ENCODE assay signal across 17 cellular contexts in genomic region chr5:143183989-143184388, GRCh38.
DNase-seq lines count a peak whose midpoint lies in the region; ATAC-seq and TF ChIP-seq lines count a peak whose summit lies in the region.
"Had no signal": no experiment of that assay in that cellular context is flagged by ENCODE, and none has a peak within 500 bp of the region (broad histone marks: within the 10 kb centered on the region; RNA-seq: fewer than 3 reads in every experiment).

No MANE protein-coding gene starts in this region.

- H3K4me1 Mint-ChIP-seq in effector memory CD8-positive, alpha-beta T cell (ENCODE audit: low read depth in 2 of 2), result peaks cover 41 to 60% of the 10 kb centered on the region in 2 donors
- peaks cover 32 to 46% of the 10 kb centered on the region in 2 donors for H3K4me1 Mint-ChIP-seq in stimulated activated naive B cell treated with anti-CD40 and anti-IgM and Interleukin-4, amounts not matched to agents 10 μg/mL and 1 μg/mL and 100 μg/mL, for 72 hours

- H3K9me3 ChIP-seq in OCI-LY1 (ENCODE audit: low read length), result no peaks in the 10 kb centered on the region
- H3K9me3 ChIP-seq: Caco-2, esophagus squamous epithelium, right atrium auricular region had no signal

- no peak overlapping the region for H3K4me3 ChIP-seq in OCI-LY1 (ENCODE audit: low read depth, low read length, poor library complexity, severe bottlenecking)
- H3K4me3 ChIP-seq: cardiac muscle cell, esophagus squamous epithelium, right atrium auricular region had no signal

- H3K36me3 Mint-ChIP-seq in activated naive CD4-positive, alpha-beta T cell treated with anti-CD3 and anti-CD28 coated beads, Interleukin-2, amount 50 U/mL, for 72 hours, result peaks cover 15 to 29% of the 10 kb centered on the region in 2 donors
- H3K36me3 Mint-ChIP-seq in effector memory CD8-positive, alpha-beta T cell (ENCODE audit: insufficient read depth), result peaks cover 4% of the 10 kb centered on the region
- H3K36me3 Mint-ChIP-seq in stimulated activated naive B cell treated with anti-CD40 and anti-IgM and Interleukin-4, amounts not matched to agents 10 μg/mL and 1 μg/mL and 100 μg/mL, for 72 hours, result peaks cover 8 to 16% of the 10 kb centered on the region in 2 donors

- no peaks in the 10 kb centered on the region for H3K79me2 ChIP-seq in OCI-LY1 (ENCODE audit: insufficient read depth, low read length)

- no peak for ATAC-seq in activated naive CD4-positive, alpha-beta T cell treated with anti-CD3 and anti-CD28 coated beads, Interleukin-2, amount 50 U/mL, for 72 hours
- ATAC-seq in effector memory CD8-positive, alpha-beta T cell (replicated peaks), result no peak
- ATAC-seq in stimulated activated naive B cell treated with anti-CD40 and anti-IgM and Interleukin-4, amounts not matched to agents 10 μg/mL and 1 μg/mL and 100 μg/mL, for 72 hours (replicated peaks), result no peak
- ATAC-seq in GM21528 (IDR thresholded peaks at IDR 0.05; ENCODE audit: low FRiP score, unreplicated experiment), result no peak
- ATAC-seq: HCT116 had no signal

- H2AFZ ChIP-seq in OCI-LY1 (ENCODE audit: low read length), result no peak overlapping the region

- no peaks in the 10 kb centered on the region for H3K9me2 ChIP-seq in OCI-LY1 (ENCODE audit: low read depth, low read length)

- no peak overlapping the region for H3K4me2 ChIP-seq in OCI-LY1 (ENCODE audit: low read length)

- peaks cover 0 to 19% of the 10 kb centered on the region in 2 donors for H3K9me3 Mint-ChIP-seq in activated naive CD4-positive, alpha-beta T cell treated with anti-CD3 and anti-CD28 coated beads, Interleukin-2, amount 50 U/mL, for 72 hours
- no peaks in the 10 kb centered on the region for H3K9me3 Mint-ChIP-seq in effector memory CD8-positive, alpha-beta T cell
- H3K9me3 Mint-ChIP-seq in stimulated activated naive B cell treated with anti-CD40 and anti-IgM and Interleukin-4, amounts not matched to agents 10 μg/mL and 1 μg/mL and 100 μg/mL, for 72 hours, result peaks cover 8% of the 10 kb centered on the region in 2 donors

- DNase-seq in activated naive CD4-positive, alpha-beta T cell treated with anti-CD3 and anti-CD28 coated beads, Interleukin-2, amount 50 U/mL, for 72 hours (ENCODE audit: low spot score in 2 of 2), result no peak
- no peak for DNase-seq in activated naive CD4-positive, alpha-beta T cell treated with Interleukin-2 at 50 U/mL for 16 hours
- DNase-seq in effector memory CD8-positive, alpha-beta T cell, result no peak
- DNase-seq in stimulated activated naive B cell treated with anti-CD40 and anti-IgM and Interleukin-4, amounts not matched to agents 10 μg/mL and 1 μg/mL and 100 μg/mL, for 72 hours, result no peak
- DNase-seq in NK-92 treated with Interleukin-12 subunit alpha and Interleukin-12 subunit beta, amount 100 ng/mL, for 24 hours (lab: John Stamatoyannopoulos, UW), result no peak
- DNase-seq: activated CD4-positive, alpha-beta T cell treated with anti-CD3 and anti-CD28 coated beads for 1 hour; Caco-2; esophagus squamous epithelium; NCI-H2081; NCI-H510A; SHP77 treated with DMSO at 0.1 percent for 48 hours; T1000 had no signal

- H3K4me1 ChIP-seq in OCI-LY1 (ENCODE audit: insufficient read depth, low read length, severe bottlenecking), result peaks cover 30% of the 10 kb centered on the region
- H3K4me1 ChIP-seq: Caco-2 had no signal

- no peak for TF ChIP-seq CTCF in OCI-LY1 (IDR thresholded peaks at IDR 0.05; ENCODE audit: low read length)

- H3K27ac Mint-ChIP-seq in activated naive CD4-positive, alpha-beta T cell treated with anti-CD3 and anti-CD28 coated beads, Interleukin-2, amount 50 U/mL, for 72 hours, result peak overlapping the region; percentile 57 to 73
- peak overlapping the region; percentile 58 to 67 for H3K27ac Mint-ChIP-seq in effector memory CD8-positive, alpha-beta T cell
- H3K27ac Mint-ChIP-seq in stimulated activated naive B cell treated with anti-CD40 and anti-IgM and Interleukin-4, amounts not matched to agents 10 μg/mL and 1 μg/mL and 100 μg/mL, for 72 hours, result peak overlapping the region; percentile 87

- H3K27ac ChIP-seq in OCI-LY1 (ENCODE audit: low read depth, low read length, poor library complexity, severe bottlenecking), result peak overlapping the region; percentile 42
- H3K27ac ChIP-seq: cardiac muscle cell, right atrium auricular region had no signal

- H3K36me3 ChIP-seq in OCI-LY1 (ENCODE audit: insufficient read depth, low read length), result no peaks in the 10 kb centered on the region
- H3K36me3 ChIP-seq: cardiac muscle cell, esophagus squamous epithelium, right atrium auricular region had no signal

- no peak overlapping the region for H3K9ac ChIP-seq in OCI-LY1 (ENCODE audit: low read length)

- H3K4me3 Mint-ChIP-seq in effector memory CD8-positive, alpha-beta T cell, result peak overlapping the region in 1 of 2 donors; percentile 42
- H3K4me3 Mint-ChIP-seq in stimulated activated naive B cell treated with anti-CD40 and anti-IgM and Interleukin-4, amounts not matched to agents 10 μg/mL and 1 μg/mL and 100 μg/mL, for 72 hours, result no peak overlapping the region

- no peaks in the 10 kb centered on the region for H3K27me3 Mint-ChIP-seq in effector memory CD8-positive, alpha-beta T cell
- peaks cover 0 to 5% of the 10 kb centered on the region in 2 donors for H3K27me3 Mint-ChIP-seq in stimulated activated naive B cell treated with anti-CD40 and anti-IgM and Interleukin-4, amounts not matched to agents 10 μg/mL and 1 μg/mL and 100 μg/mL, for 72 hours

- no peaks in the 10 kb centered on the region for H4K20me1 ChIP-seq in OCI-LY1 (ENCODE audit: insufficient read depth, low read length)

- no peaks in the 10 kb centered on the region for H3K27me3 ChIP-seq in OCI-LY1 (ENCODE audit: insufficient read depth, low read length)
- H3K27me3 ChIP-seq: cardiac muscle cell, esophagus squamous epithelium, right atrium auricular region had no signal

- no peaks in the 10 kb centered on the region for H3F3A ChIP-seq in OCI-LY1 (ENCODE audit: insufficient read depth, low read length)
